23 cellular contexts compared by ENCODE assay signal in the genomic region with DNA sequence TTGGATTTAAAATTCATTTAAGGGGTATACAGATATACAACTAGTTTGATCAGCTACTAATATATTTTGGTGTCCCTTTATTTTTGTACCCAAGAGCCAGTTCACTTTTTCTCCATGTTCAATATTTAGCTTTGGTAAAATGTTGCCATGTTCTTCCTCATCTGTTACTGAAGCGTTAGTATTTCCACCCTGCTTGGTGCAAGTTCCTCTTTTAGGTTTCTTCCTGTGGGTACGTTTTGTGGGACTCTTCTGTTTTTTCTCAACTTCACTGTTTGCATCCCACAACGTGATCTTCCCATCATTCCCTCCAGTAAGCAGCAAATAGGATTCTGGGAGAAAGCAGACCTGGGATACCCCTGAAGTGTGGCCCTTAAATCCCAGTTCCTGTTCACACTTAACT. TPM values are rescaled to one million over a fixed set of nuclear protein-coding genes. Genes with fewer than 3 reads are reported as not detected.
A peak's percentile ranks its signal among the peaks of the same experiment; 100 is the strongest.
DNase-seq lines count a peak whose midpoint lies in the region; ATAC-seq, FAIRE-seq and TF ChIP-seq lines count a peak whose summit lies in the region.
"Had no signal": no experiment of that assay in that cellular context is flagged by ENCODE, and none has a peak within 500 bp of the region (broad histone marks: within the 10 kb centered on the region; RNA-seq: fewer than 3 reads in every experiment).

No MANE protein-coding gene starts in this region.

- H3K9me2 ChIP-seq in PC-3 (replicated peaks; ENCODE audit: low read length), result no peaks in the 10 kb centered on the region

- TF ChIP-seq CTCF in PC-3 (conservative IDR thresholded peaks at IDR 0.05; ENCODE audit: low read depth, low read length) (no peak), colonic mucosa (IDR thresholded peaks at IDR 0.05) (no peak)

- no peak for FAIRE-seq in HTR-8/SVneo (lab: Jason Lieb, UNC)
- FAIRE-seq: astrocyte, colon, frontal cortex, GM12892 had no signal

- BruUV-seq in PC-3 (replicated peaks; lab: Mats Ljungman, UMichigan), result TSS peak; percentile 21

- no peak overlapping the region for H3K4me2 ChIP-seq in PC-3 (ENCODE audit: low read length)
- H3K4me2 ChIP-seq: GM23338 had no signal

- H3K27ac ChIP-seq in PC-3 (ENCODE audit: low read length), result no peak overlapping the region
- H3K27ac ChIP-seq in colonic mucosa, result no peak overlapping the region
- H3K27ac ChIP-seq: vagina had no signal

- H3K36me3 ChIP-seq in PC-3 (ENCODE audit: low read depth, low read length) (no peaks in the 10 kb centered on the region), colonic mucosa (no peaks in the 10 kb centered on the region)

- H3K27me3 Mint-ChIP-seq in IgD-negative memory B cell, result no peaks in the 10 kb centered on the region
- no peaks in the 10 kb centered on the region for H3K27me3 Mint-ChIP-seq in dendritic cell treated with granulocyte-macrophage colony-stimulating factor and Interleukin-4, amounts not matched to agents 40 ng/mL and 50 ng/mL, for 4 days

- DNase-seq in AML-193 (lab: John Stamatoyannopoulos, UW) (peak; percentile 93 to 96), PC-3 (no peak), HTR-8/SVneo (ENCODE audit: insufficient read length, low spot score) (no peak), NCI-H774 (lab: John Stamatoyannopoulos, UW) (no peak), colonic mucosa (no peak)
- DNase-seq: activated gamma-delta T cell, Caco-2, left ventricle myocardium superior, natural killer cell, NCI-H1436 had no signal

- POLR2A ChIA-PET in PC-3 (lab: Charles Lee; ENCODE audit: unreplicated experiment), result interaction anchor here (0.6 kb wide), 1 partner anchor 61 kb away, joined by 3 read pairs; no protein-coding TSS in a partner anchor

- no peak overlapping the region for H3K4me3 ChIP-seq in PC-3 (ENCODE audit: low read length)
- H3K4me3 ChIP-seq in colonic mucosa, result no peak overlapping the region
- H3K4me3 ChIP-seq: GM23338, vagina had no signal

- peak overlapping the region in 3 of 4 donors; percentile 24 to 86 (median 51) for H3K4me3 Mint-ChIP-seq in IgD-negative memory B cell
- no peak overlapping the region for H3K4me3 Mint-ChIP-seq in dendritic cell treated with granulocyte-macrophage colony-stimulating factor and Interleukin-4, amounts not matched to agents 40 ng/mL and 50 ng/mL, for 4 days
- H3K4me3 Mint-ChIP-seq: GM23338, natural killer cell had no signal

- H3K36me3 Mint-ChIP-seq in IgD-negative memory B cell, result peaks cover 2% of the 10 kb centered on the region
- peaks cover 13% of the 10 kb centered on the region for H3K36me3 Mint-ChIP-seq in dendritic cell treated with granulocyte-macrophage colony-stimulating factor and Interleukin-4, amounts not matched to agents 40 ng/mL and 50 ng/mL, for 4 days (ENCODE audit: low read depth)
- H3K36me3 Mint-ChIP-seq: natural killer cell had no signal

- no peaks in the 10 kb centered on the region for H3K9me3 ChIP-seq in PC-3 (ENCODE audit: low read length)
- H3K9me3 ChIP-seq in colonic mucosa, result no peaks in the 10 kb centered on the region
- H3K9me3 ChIP-seq: vagina had no signal

- CTCF ChIA-PET in PC-3 (lab: Charles Lee), result interaction anchor here (0.7 kb wide), 1 partner anchor 27 kb away, joined by 3 read pairs; no protein-coding TSS in a partner anchor

- H2AFZ ChIP-seq in PC-3 (ENCODE audit: low read length), result no peak overlapping the region
- H2AFZ ChIP-seq: GM23338 had no signal

- H3K27ac Mint-ChIP-seq in IgD-negative memory B cell, result peak overlapping the region; percentile 1 to 29 (median 8)
- peak overlapping the region; percentile 54 for H3K27ac Mint-ChIP-seq in dendritic cell treated with granulocyte-macrophage colony-stimulating factor and Interleukin-4, amounts not matched to agents 40 ng/mL and 50 ng/mL, for 4 days
- H3K27ac Mint-ChIP-seq: GM23338, natural killer cell had no signal

- H3K4me1 Mint-ChIP-seq in IgD-negative memory B cell, result peaks cover 15 to 21% (median 21%) of the 10 kb centered on the region in 3 donors
- H3K4me1 Mint-ChIP-seq in dendritic cell treated with granulocyte-macrophage colony-stimulating factor and Interleukin-4, amounts not matched to agents 40 ng/mL and 50 ng/mL, for 4 days (ENCODE audit: low read depth), result peaks cover 19% of the 10 kb centered on the region
- H3K4me1 Mint-ChIP-seq: GM23338 had no signal

- H3K9ac ChIP-seq in PC-3 (ENCODE audit: low read length) (no peak overlapping the region), colonic mucosa (ENCODE audit: low read depth in 2 of 2, low read length in 2 of 2) (no peak overlapping the region)

- ATAC-seq in PC-3 (no peak), HG03175 (IDR thresholded peaks at IDR 0.05; ENCODE audit: unreplicated experiment) (no peak)
- ATAC-seq: GM23338, left ventricle myocardium superior, natural killer cell, SK-N-SH treated with all-trans-retinoic acid at 6 μM for 48 hours had no signal

- no peaks in the 10 kb centered on the region for H3K79me2 ChIP-seq in PC-3 (ENCODE audit: low read length)

- intact Hi-C loops in PC-3 (cut with micrococcal nuclease), result no loop called here
- intact Hi-C loops in dendritic cell treated with granulocyte-macrophage colony-stimulating factor and Interleukin-4, amounts not matched to agents 40 ng/mL and 50 ng/mL, for 4 days (cut with micrococcal nuclease), result no loop called here
- intact Hi-C loops in colonic mucosa (cut with DNase I), result no loop called here

- H4K20me1 ChIP-seq in PC-3 (ENCODE audit: low read length), result no peaks in the 10 kb centered on the region

- no peaks in the 10 kb centered on the region for H3F3A ChIP-seq in PC-3 (ENCODE audit: low read length, unreplicated experiment)

- no peaks in the 10 kb centered on the region for H3K27me3 ChIP-seq in PC-3 (ENCODE audit: low read length)
- no peaks in the 10 kb centered on the region for H3K27me3 ChIP-seq in colonic mucosa
- H3K27me3 ChIP-seq: vagina had no signal

- no peaks in the 10 kb centered on the region for H3K4me1 ChIP-seq in PC-3 (ENCODE audit: insufficient read depth, low read length)
- H3K4me1 ChIP-seq in colonic mucosa, result no peaks in the 10 kb centered on the region
- H3K4me1 ChIP-seq: Caco-2, vagina had no signal

- peaks cover 0 to 3% (median 0%) of the 10 kb centered on the region in 3 donors for H3K9me3 Mint-ChIP-seq in IgD-negative memory B cell
- peaks cover 15% of the 10 kb centered on the region for H3K9me3 Mint-ChIP-seq in dendritic cell treated with granulocyte-macrophage colony-stimulating factor and Interleukin-4, amounts not matched to agents 40 ng/mL and 50 ng/mL, for 4 days
- H3K9me3 Mint-ChIP-seq: natural killer cell had no signal

RNA-seq across cellular contexts. Expression of gene WDR53, which starts 14.1 kb away (rescaled TPM):
- 16.2 TPM for polyA plus RNA-seq in IgD-negative memory B cell
- total RNA-seq in PC-3 (2014; rRNA removed) (11.7 and 17.4 TPM in 2 replicates), colonic mucosa (10 to 100 TPM in 1 of 2 donors, 1 to 10 TPM in 1; 8.0 to 11.7 TPM)

RNA-seq across cellular contexts. Expression of gene FBXO45, which starts 14.3 kb away (rescaled TPM):
- 1.8 TPM for polyA plus RNA-seq in IgD-negative memory B cell
- total RNA-seq in PC-3 (2014; rRNA removed), result 20.8 and 22.3 TPM in 2 replicates
- total RNA-seq in colonic mucosa, result 10 to 100 TPM; 12.1 to 13.9 TPM

RNA-seq across cellular contexts. Expression of gene SMCO1, which starts 39.1 kb away (rescaled TPM):
- polyA plus RNA-seq in IgD-negative memory B cell, result not detected
- total RNA-seq in PC-3 (2014; rRNA removed) (not detected in 2 replicates), colonic mucosa (not detected)
- total RNA-seq: A673; activated CD8-positive, alpha-beta memory T cell treated with anti-CD3 and anti-CD28 coated beads for 36 hours; astrocyte; Caco-2; frontal cortex; GM23338; natural killer cell; renal cortical epithelial cell; vagina had no signal
- polyA plus RNA-seq: GM23338 had no signal

RNA-seq across cellular contexts. Expression of gene RNF168, which starts 50.6 kb away (rescaled TPM):
- 13.1 TPM for polyA plus RNA-seq in IgD-negative memory B cell
- total RNA-seq in PC-3 (2014; rRNA removed), result 12.8 and 13.8 TPM in 2 replicates
- total RNA-seq in colonic mucosa, result 10 to 100 TPM; 30.3 to 34.2 TPM

Comparison
In these comparisons a context has a peak if more than half of its experiments do, and no peak if none do; other contexts are left out.
1. DNase-seq: peak in AML-193 (2 of 2); none in PC-3 (single experiment), HTR-8/SVneo (single experiment), NCI-H774 (single experiment) and colonic mucosa (single experiment).